28 cellular contexts compared by ENCODE assay signal in the genomic region with DNA sequence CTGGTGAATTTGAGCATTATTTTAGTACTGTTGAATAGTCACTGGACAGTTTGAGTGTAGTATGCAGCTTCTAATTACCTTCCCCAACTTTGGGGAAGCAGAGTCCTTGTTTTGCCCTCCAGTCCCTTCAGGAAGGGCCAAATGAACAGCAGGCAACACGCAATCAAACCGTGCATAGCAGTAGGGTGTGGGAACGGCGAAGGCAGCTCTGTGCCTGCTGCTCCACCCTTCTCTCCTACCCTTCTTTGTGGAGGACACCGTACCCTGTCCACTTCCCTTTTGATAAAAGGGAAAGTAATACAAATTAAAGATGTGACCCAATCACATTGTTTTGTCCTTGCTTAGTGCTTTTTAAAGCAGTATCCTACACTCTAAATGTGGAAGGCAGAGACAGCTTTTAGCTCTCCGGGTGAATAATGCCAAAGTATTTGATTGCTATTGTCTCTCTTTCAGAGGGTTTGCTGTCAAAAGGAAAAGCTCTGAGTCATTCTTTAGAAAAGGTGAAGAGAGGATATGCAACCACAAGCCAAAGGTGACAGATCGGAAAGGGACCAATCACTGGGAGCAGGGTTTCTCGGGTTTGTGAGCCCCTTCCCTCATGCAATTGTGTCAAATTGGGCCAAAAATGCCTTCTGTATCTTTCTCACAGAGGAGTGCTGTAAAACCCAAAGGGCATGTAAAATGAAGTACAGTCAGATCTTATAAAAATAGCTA.
DNase-seq lines count a peak whose midpoint lies in the region; ATAC-seq, FAIRE-seq and TF ChIP-seq lines count a peak whose summit lies in the region.
"Had no signal": no experiment of that assay in that cellular context is flagged by ENCODE, and none has a peak within 500 bp of the region (broad histone marks: within the 10 kb centered on the region; RNA-seq: fewer than 3 reads in every experiment).

No MANE protein-coding gene starts in this region.

- 78% methylated on average over 6 of the region's 8 CpGs for WGBS in mammary epithelial cell (ENCODE audit: low coverage, missing lambda C conversion rate)
- WGBS in lower leg skin, 2 donors = 52 to 58% methylated on average over 8 of the region's 8 CpGs

- H3K4me1 Mint-ChIP-seq in MCF 10A (ENCODE audit: insufficient read depth, unreplicated experiment) (peaks cover 5% of the 10 kb centered on the region), immature natural killer cell (no peaks in the 10 kb centered on the region)
- H3K4me1 Mint-ChIP-seq: activated CD8-positive, alpha-beta memory T cell treated with anti-CD3 and anti-CD28 coated beads, Interleukin-2, amount 10 ng/mL, durations not matched to agents 7 days and 5 days; CD4-positive, alpha-beta memory T cell; stimulated activated naive CD8-positive, alpha-beta T cell treated with anti-CD3 and anti-CD28 coated beads, Interleukin-15, amount 100 ng/mL, for 72 hours had no signal

- no peaks in the 10 kb centered on the region for H3K9me3 Mint-ChIP-seq in MCF 10A (ENCODE audit: unreplicated experiment)
- peaks cover 0 to 7% (median 5%) of the 10 kb centered on the region in 6 donors for H3K9me3 Mint-ChIP-seq in immature natural killer cell

- H3K27me3 Mint-ChIP-seq in MCF 10A (ENCODE audit: insufficient read depth, unreplicated experiment) (peaks cover 22% of the 10 kb centered on the region), immature natural killer cell (ENCODE audit: low read depth in 3 of 3) (peaks cover 0 to 3% (median 2%) of the 10 kb centered on the region in 3 donors)
- H3K27me3 Mint-ChIP-seq: activated CD8-positive, alpha-beta memory T cell treated with anti-CD3 and anti-CD28 coated beads, Interleukin-2, amount 10 ng/mL, durations not matched to agents 7 days and 5 days; CD4-positive, alpha-beta memory T cell had no signal

- H3K9ac ChIP-seq in mammary epithelial cell (ENCODE audit: insufficient read depth, low read length) = no peak overlapping the region

- H3K27me3 ChIP-seq in mammary epithelial cell (ENCODE audit: insufficient read depth, low read length) (no peaks in the 10 kb centered on the region), bronchial epithelial cell (ENCODE audit: control insufficient read depth, insufficient read depth, low read length) (no peaks in the 10 kb centered on the region)
- H3K27me3 ChIP-seq: heart left ventricle, tibial artery had no signal

- TF ChIP-seq CTCF in mammary epithelial cell (conservative IDR thresholded peaks at IDR 0.05 in 1 of 2, IDR thresholded peaks at IDR 0.05 in 1 of 2; ENCODE audit: extremely low read depth in 1 of 2, insufficient read depth in 1 of 2, low read depth in 1 of 2, low read length in 2 of 2) (no peak), MCF 10A (IDR thresholded peaks at IDR 0.05; ENCODE audit: unreplicated experiment) (no peak), bronchial epithelial cell (IDR thresholded peaks at IDR 0.05; ENCODE audit: insufficient read depth, low read length, severe bottlenecking) (no peak), lower leg skin (IDR thresholded peaks at IDR 0.05) (no peak)

- in situ Hi-C loops in mammary epithelial cell (cut with MboI; ENCODE audit: low sequenced_read_pairs in 2 of 2) = no loop called here

- CTCF ChIA-PET in mammary epithelial cell (lab: Charles Lee; ENCODE audit: low non-redundant PET) = interaction anchor here (1.0 kb wide), 1 partner anchor 30 kb away, joined by 3 read pairs; no protein-coding TSS in a partner anchor
- CTCF ChIA-PET in MCF 10A (lab: Yijun Ruan, JAX) = interaction anchor here (0.6 to 0.8 kb wide), 4 partner anchors 26 to 123 kb away, joined by 3 read pairs; no protein-coding TSS in a partner anchor

- H3K4me1 ChIP-seq in mammary epithelial cell (ENCODE audit: insufficient read depth, low read length) = peaks cover 16% of the 10 kb centered on the region

- TF ChIP-seq POLR2A in lower leg skin (IDR thresholded peaks at IDR 0.05) = no peak

- dilution Hi-C loops in mammary epithelial cell (cut with HindIII; ENCODE audit: low sequenced_read_pairs) = loop anchor here (5.0 kb wide), 1 partner anchor 39 kb away; no protein-coding TSS in a partner anchor

- no peak for FAIRE-seq in bronchial epithelial cell (lab: Jason Lieb, UNC)
- FAIRE-seq: G401.6 had no signal

- no peak overlapping the region for H3K4me3 ChIP-seq in mammary epithelial cell (replicated peaks in 1 of 3; ENCODE audit: insufficient read depth in 1 of 3, low read depth in 2 of 3, low read length in 3 of 3)
- no peak overlapping the region for H3K4me3 ChIP-seq in bronchial epithelial cell (ENCODE audit: low read depth, low read length)
- no peak overlapping the region for H3K4me3 ChIP-seq in lower leg skin (ENCODE audit: low read depth, poor library complexity, severe bottlenecking)
- H3K4me3 ChIP-seq: heart left ventricle, tibial artery had no signal

- H3K4me3 Mint-ChIP-seq in MCF 10A (ENCODE audit: unreplicated experiment) (no peak overlapping the region), immature natural killer cell (no peak overlapping the region)
- H3K4me3 Mint-ChIP-seq: activated CD8-positive, alpha-beta memory T cell treated with anti-CD3 and anti-CD28 coated beads, Interleukin-2, amount 10 ng/mL, durations not matched to agents 7 days and 5 days; CD4-positive, alpha-beta memory T cell; stimulated activated naive CD8-positive, alpha-beta T cell treated with anti-CD3 and anti-CD28 coated beads, Interleukin-15, amount 100 ng/mL, for 72 hours had no signal

- H3K36me3 ChIP-seq in mammary epithelial cell (ENCODE audit: insufficient read depth, low read length) (no peaks in the 10 kb centered on the region), bronchial epithelial cell (ENCODE audit: control insufficient read depth, insufficient read depth, low read length) (no peaks in the 10 kb centered on the region)
- H3K36me3 ChIP-seq: heart left ventricle, tibial artery had no signal

- no peak for ATAC-seq in GM18909 (IDR thresholded peaks at IDR 0.05; ENCODE audit: poor library complexity, unreplicated experiment)
- ATAC-seq: activated CD8-positive, alpha-beta memory T cell treated with anti-CD3 and anti-CD28 coated beads, Interleukin-2, amount 10 ng/mL, durations not matched to agents 7 days and 5 days; HCT116; Panc1; stimulated activated naive CD8-positive, alpha-beta T cell treated with anti-CD3 and anti-CD28 coated beads, Interleukin-15, amount 100 ng/mL, for 72 hours had no signal

- no peaks in the 10 kb centered on the region for H4K20me1 ChIP-seq in mammary epithelial cell (ENCODE audit: insufficient read depth, low read length)

- POLR2A ChIA-PET in MCF 10A (lab: Yijun Ruan, JAX) = interaction anchor here (0.7 kb wide), 1 partner anchor 22 kb away, joined by 3 read pairs; no protein-coding TSS in a partner anchor

- BruUV-seq in mammary epithelial cell (replicated peaks; lab: Mats Ljungman, UMichigan) (no TSS peak), MCF 10A (replicated peaks; lab: Mats Ljungman, UMichigan) (no TSS peak)

- no peaks in the 10 kb centered on the region for H3K9me3 ChIP-seq in mammary epithelial cell (replicated peaks; ENCODE audit: insufficient read depth, low read length)
- H3K9me3 ChIP-seq: heart left ventricle, tibial artery had no signal

- no peak for DNase-seq in mammary epithelial cell
- DNase-seq in MCF 10A (ENCODE audit: unreplicated experiment) = no peak
- DNase-seq in bronchial epithelial cell (ENCODE audit: low read depth) = peak; percentile 35
- peak; percentile 41 for DNase-seq in iPS-NIHi7 (ENCODE audit: extremely low spot score)
- no peak for DNase-seq in lower leg skin (ENCODE audit: low spot score in 2 of 2)
- DNase-seq in immature natural killer cell = no peak
- DNase-seq: activated CD4-positive, alpha-beta T cell treated with anti-CD3 and anti-CD28 coated beads, Interleukin-2, amount 50 U/mL, for 1 hour; activated CD8-positive, alpha-beta memory T cell treated with anti-CD3 and anti-CD28 coated beads, Interleukin-2, amount 10 ng/mL, durations not matched to agents 7 days and 5 days; activated naive CD4-positive, alpha-beta T cell treated with Interleukin-2 at 50 U/mL for 16 hours; activated T-cell treated with anti-CD3 and anti-CD28 coated beads, Interleukin-2, amount 50 U/mL, for 48 hours; AML-193; CD4-positive, alpha-beta memory T cell; cerebellar nuclear complex; effector CD4-positive, alpha-beta T cell; foreskin fibroblast; heart left ventricle; Kasumi-1; NCI-H146; NCI-H524; NK-92 treated with Interleukin-12 subunit alpha and Interleukin-12 subunit beta, amount 100 ng/mL, for 24 hours; SIG-M5; stimulated activated naive CD8-positive, alpha-beta T cell treated with anti-CD3 and anti-CD28 coated beads, Interleukin-15, amount 100 ng/mL, for 72 hours; tibial artery had no signal

- H3K27ac ChIP-seq in mammary epithelial cell (ENCODE audit: insufficient read depth, low read depth, low read length) = no peak overlapping the region
- H3K27ac ChIP-seq in temporal lobe (ENCODE audit: low read depth, low read length) = peak overlapping the region; percentile 54
- H3K27ac ChIP-seq: heart left ventricle, tibial artery had no signal

- H3K36me3 Mint-ChIP-seq in MCF 10A (ENCODE audit: insufficient read depth, unreplicated experiment) = no peaks in the 10 kb centered on the region
- H3K36me3 Mint-ChIP-seq in immature natural killer cell = no peaks in the 10 kb centered on the region
- H3K36me3 Mint-ChIP-seq: activated CD8-positive, alpha-beta memory T cell treated with anti-CD3 and anti-CD28 coated beads, Interleukin-2, amount 10 ng/mL, durations not matched to agents 7 days and 5 days; CD4-positive, alpha-beta memory T cell had no signal

- H2AFZ ChIP-seq in mammary epithelial cell (ENCODE audit: low read depth, low read length) = no peak overlapping the region

- H3K79me2 ChIP-seq in mammary epithelial cell (ENCODE audit: insufficient read depth, low read length) = no peaks in the 10 kb centered on the region

- H3K27ac Mint-ChIP-seq in MCF 10A (ENCODE audit: low read depth, unreplicated experiment) (no peak overlapping the region), immature natural killer cell (no peak overlapping the region)
- H3K27ac Mint-ChIP-seq: activated CD8-positive, alpha-beta memory T cell treated with anti-CD3 and anti-CD28 coated beads, Interleukin-2, amount 10 ng/mL, durations not matched to agents 7 days and 5 days; CD4-positive, alpha-beta memory T cell; stimulated activated naive CD8-positive, alpha-beta T cell treated with anti-CD3 and anti-CD28 coated beads, Interleukin-15, amount 100 ng/mL, for 72 hours had no signal

- peak overlapping the region; percentile 34 for H3K4me2 ChIP-seq in mammary epithelial cell (ENCODE audit: insufficient read depth, low read depth, low read length)

- intact Hi-C loops in mammary epithelial cell (cut with micrococcal nuclease) (no loop called here), MCF 10A (cut with micrococcal nuclease) (no loop called here), lower leg skin (cut with DNase I; ENCODE audit: low total_unique reads) (no loop called here)

Comparison
In these comparisons a context has a peak if more than half of its experiments do, and no peak if none do; other contexts are left out.
1. DNase-seq: peak in bronchial epithelial cell (single experiment) and iPS-NIHi7 (single experiment); none in mammary epithelial cell (single experiment), MCF 10A (single experiment), lower leg skin (0 of 2) and immature natural killer cell (0 of 3).